2 cellular contexts compared by ENCODE assay signal in the genomic region with DNA sequence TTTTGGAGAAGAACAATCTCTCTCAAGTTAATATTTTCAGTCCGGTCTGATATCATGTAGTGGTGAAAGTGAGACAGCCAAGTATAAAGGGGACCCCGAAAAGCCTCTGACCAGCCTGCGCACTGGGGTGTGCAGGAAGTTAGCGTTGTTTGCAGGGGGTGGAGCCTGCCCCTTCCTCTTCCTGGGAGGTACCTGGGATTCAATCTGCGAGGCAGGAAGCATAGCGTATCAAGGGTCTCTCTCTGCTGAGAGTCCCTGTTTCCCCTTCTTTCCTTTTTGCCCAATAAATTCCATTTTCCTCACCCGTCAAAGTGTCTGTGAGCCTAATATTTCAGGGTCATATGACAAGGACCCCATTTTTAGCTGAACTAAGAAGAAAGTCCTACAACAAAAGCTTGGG.
TF ChIP-seq lines count a peak whose summit lies in the region.

No MANE protein-coding gene starts in this region.

TF ChIP-seq in HepG2, 621 proteins besides CTCF, POLR2A, EP300 and RAD21:
- TF ChIP-seq SALL1 (CRISPR knock-in tag; IDR thresholded peaks at IDR 0.05) (no peak), ZNF317 (CRISPR knock-in tag; IDR thresholded peaks at IDR 0.05) (peak; percentile 64; the same call in 1 of the 2 replicates), GABPB1 (CRISPR knock-in tag; IDR thresholded peaks at IDR 0.05) (peak; percentile 40; the same call in 1 of the 2 replicates), ZNF850 (CRISPR knock-in tag; conservative IDR thresholded peaks at IDR 0.05) (no peak), GABPA (IDR thresholded peaks at IDR 0.05; ENCODE audit: low read depth, low read length) (peak; percentile 42; the same call in 1 of the 2 replicates), GABPA (CRISPR knock-in tag; IDR thresholded peaks at IDR 0.05; ENCODE audit: low read depth) (peak; percentile 77)

TF ChIP-seq in GM23338, 12 proteins besides CTCF, POLR2A, EP300 and RAD21:
- no peak for TF ChIP-seq ETS1 (IDR thresholded peaks at IDR 0.05)
- no peak for TF ChIP-seq NANOG (IDR thresholded peaks at IDR 0.05; ENCODE audit: borderline replicate concordance)
- no peak for TF ChIP-seq POLR2AphosphoS5 (IDR thresholded peaks at IDR 0.05; ENCODE audit: low read depth)
- TF ChIP-seq JUNB (IDR thresholded peaks at IDR 0.05; ENCODE audit: unreplicated experiment) = no peak
- no peak for TF ChIP-seq CREB1 (CRISPR knock-in tag; IDR thresholded peaks at IDR 0.05; ENCODE audit: low read depth)
- TF ChIP-seq REST (IDR thresholded peaks at IDR 0.05; ENCODE audit: unreplicated experiment) = no peak
- TF ChIP-seq EZH2phosphoT487 (IDR thresholded peaks at IDR 0.05; ENCODE audit: unreplicated experiment) = no peak
- TF ChIP-seq, protein P1, sequence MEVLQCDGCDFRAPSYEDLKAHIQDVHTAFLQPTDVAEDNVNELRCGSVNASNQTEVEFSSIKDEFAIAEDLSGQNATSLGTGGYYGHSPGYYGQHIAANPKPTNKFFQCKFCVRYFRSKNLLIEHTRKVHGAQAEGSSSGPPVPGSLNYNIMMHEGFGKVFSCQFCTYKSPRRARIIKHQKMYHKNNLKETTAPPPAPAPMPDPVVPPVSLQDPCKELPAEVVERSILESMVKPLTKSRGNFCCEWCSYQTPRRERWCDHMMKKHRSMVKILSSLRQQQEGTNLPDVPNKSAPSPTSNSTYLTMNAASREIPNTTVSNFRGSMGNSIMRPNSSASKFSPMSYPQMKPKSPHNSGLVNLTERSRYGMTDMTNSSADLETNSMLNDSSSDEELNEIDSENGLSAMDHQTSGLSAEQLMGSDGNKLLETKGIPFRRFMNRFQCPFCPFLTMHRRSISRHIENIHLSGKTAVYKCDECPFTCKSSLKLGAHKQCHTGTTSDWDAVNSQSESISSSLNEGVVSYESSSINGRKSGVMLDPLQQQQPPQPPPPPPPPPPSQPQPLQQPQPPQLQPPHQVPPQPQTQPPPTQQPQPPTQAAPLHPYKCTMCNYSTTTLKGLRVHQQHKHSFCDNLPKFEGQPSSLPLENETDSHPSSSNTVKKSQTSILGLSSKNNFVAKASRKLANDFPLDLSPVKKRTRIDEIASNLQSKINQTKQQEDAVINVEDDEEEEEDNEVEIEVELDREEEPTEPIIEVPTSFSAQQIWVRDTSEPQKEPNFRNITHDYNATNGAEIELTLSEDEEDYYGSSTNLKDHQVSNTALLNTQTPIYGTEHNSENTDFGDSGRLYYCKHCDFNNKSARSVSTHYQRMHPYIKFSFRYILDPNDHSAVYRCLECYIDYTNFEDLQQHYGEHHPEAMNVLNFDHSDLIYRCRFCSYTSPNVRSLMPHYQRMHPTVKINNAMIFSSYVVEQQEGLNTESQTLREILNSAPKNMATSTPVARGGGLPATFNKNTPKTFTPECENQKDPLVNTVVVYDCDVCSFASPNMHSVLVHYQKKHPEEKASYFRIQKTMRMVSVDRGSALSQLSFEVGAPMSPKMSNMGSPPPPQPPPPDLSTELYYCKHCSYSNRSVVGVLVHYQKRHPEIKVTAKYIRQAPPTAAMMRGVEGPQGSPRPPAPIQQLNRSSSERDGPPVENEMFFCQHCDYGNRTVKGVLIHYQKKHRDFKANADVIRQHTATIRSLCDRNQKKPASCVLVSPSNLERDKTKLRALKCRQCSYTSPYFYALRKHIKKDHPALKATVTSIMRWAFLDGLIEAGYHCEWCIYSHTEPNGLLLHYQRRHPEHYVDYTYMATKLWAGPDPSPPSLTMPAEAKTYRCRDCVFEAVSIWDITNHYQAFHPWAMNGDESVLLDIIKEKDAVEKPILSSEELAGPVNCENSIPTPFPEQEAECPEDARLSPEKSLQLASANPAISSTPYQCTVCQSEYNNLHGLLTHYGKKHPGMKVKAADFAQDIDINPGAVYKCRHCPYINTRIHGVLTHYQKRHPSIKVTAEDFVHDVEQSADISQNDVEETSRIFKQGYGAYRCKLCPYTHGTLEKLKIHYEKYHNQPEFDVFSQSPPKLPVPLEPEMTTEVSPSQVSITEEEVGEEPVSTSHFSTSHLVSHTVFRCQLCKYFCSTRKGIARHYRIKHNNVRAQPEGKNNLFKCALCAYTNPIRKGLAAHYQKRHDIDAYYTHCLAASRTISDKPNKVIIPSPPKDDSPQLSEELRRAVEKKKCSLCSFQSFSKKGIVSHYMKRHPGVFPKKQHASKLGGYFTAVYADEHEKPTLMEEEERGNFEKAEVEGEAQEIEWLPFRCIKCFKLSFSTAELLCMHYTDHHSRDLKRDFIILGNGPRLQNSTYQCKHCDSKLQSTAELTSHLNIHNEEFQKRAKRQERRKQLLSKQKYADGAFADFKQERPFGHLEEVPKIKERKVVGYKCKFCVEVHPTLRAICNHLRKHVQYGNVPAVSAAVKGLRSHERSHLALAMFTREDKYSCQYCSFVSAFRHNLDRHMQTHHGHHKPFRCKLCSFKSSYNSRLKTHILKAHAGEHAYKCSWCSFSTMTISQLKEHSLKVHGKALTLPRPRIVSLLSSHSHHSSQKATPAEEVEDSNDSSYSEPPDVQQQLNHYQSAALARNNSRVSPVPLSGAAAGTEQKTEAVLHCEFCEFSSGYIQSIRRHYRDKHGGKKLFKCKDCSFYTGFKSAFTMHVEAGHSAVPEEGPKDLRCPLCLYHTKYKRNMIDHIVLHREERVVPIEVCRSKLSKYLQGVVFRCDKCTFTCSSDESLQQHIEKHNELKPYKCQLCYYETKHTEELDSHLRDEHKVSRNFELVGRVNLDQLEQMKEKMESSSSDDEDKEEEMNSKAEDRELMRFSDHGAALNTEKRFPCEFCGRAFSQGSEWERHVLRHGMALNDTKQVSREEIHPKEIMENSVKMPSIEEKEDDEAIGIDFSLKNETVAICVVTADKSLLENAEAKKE (CRISPR knock-in tag; IDR thresholded peaks at IDR 0.05) = no peak
- TF ChIP-seq ZNF331 (CRISPR knock-in tag; IDR thresholded peaks at IDR 0.05; ENCODE audit: low read depth) = no peak
